In genomic region chr12:52951126-52951525, GRCh38 we compare ENCODE assay signal across 17 cellular contexts. TPM values are rescaled to one million over a fixed set of nuclear protein-coding genes. Genes with fewer than 3 reads are reported as not detected.
A peak's percentile ranks its signal among the peaks of the same experiment; 100 is the strongest.
DNase-seq lines count a peak whose midpoint lies in the region; ATAC-seq and TF ChIP-seq lines count a peak whose summit lies in the region.
"Had no signal": no experiment of that assay in that cellular context is flagged by ENCODE, and none has a peak within 500 bp of the region (broad histone marks: within the 10 kb centered on the region; RNA-seq: fewer than 3 reads in every experiment).

No MANE protein-coding gene starts in this region.

- no TSS peak for BruUV-seq in HCT116 (replicated peaks; lab: Mats Ljungman, UMichigan)

- H3K27me3 ChIP-seq in HCT116 (ENCODE audit: insufficient read depth, low read length) (no peaks in the 10 kb centered on the region), iPS-20b (ENCODE audit: insufficient read depth, low read length) (no peaks in the 10 kb centered on the region), rectal smooth muscle tissue (ENCODE audit: control insufficient read depth, insufficient read depth, low read length) (no peaks in the 10 kb centered on the region), MG63 (no peaks in the 10 kb centered on the region)

- RAD21 ChIA-PET in HCT116 (lab: Charles Lee; ENCODE audit: low non-redundant PET in 1 of 2, low total read pairs in 2 of 2, uncharacterized antibody in 2 of 2, unreplicated experiment in 2 of 2): interaction anchor here (0.9 to 2.2 kb wide), 4 partner anchors 14 to 55 kb away, joined by 3 to 8 read pairs (median 4); partner anchors contain the start of gene KRT8 (in 2 of the 2)

- no peaks in the 10 kb centered on the region for H3K9me2 ChIP-seq in HCT116 (ENCODE audit: insufficient read depth)

- TF ChIP-seq CTCF in HCT116 (IDR thresholded peaks at IDR 0.05 in 2 of 3, conservative IDR thresholded peaks at IDR 0.05 in 1 of 3; ENCODE audit: borderline replicate concordance in 1 of 3, insufficient read depth in 1 of 3, low read depth in 2 of 3, low read length in 2 of 3) (no peak), astrocyte of the cerebellum (IDR thresholded peaks at IDR 0.05; ENCODE audit: low read depth, low read length, missing control alignments) (no peak)

- POLR2A ChIA-PET in HCT116 (lab: Charles Lee): interaction anchor here (0.9 to 13.7 kb wide), 10 partner anchors 9 to 644 kb away, joined by 3 to 379 read pairs (median 6); partner anchors contain the start of gene KRT8

- H3K27ac ChIP-seq in HCT116 (ENCODE audit: low read depth, low read length): peak overlapping the region; percentile 78
- H3K27ac ChIP-seq in iPS-20b (ENCODE audit: low read length): no peak overlapping the region
- no peak overlapping the region for H3K27ac ChIP-seq in rectal smooth muscle tissue (ENCODE audit: low read depth, low read length)
- H3K27ac ChIP-seq: KMS-11 had no signal

- TF ChIP-seq RAD21 in HCT116 (IDR thresholded peaks at IDR 0.05; ENCODE audit: low read depth): no peak

- intact Hi-C loops in HCT116 (cut with micrococcal nuclease): no loop called here

- TF ChIP-seq POLR2A in HCT116 (IDR thresholded peaks at IDR 0.05; ENCODE audit: borderline replicate concordance, extremely low read depth, insufficient read depth, insufficient read length): no peak

- H3K9ac ChIP-seq in HCT116 (ENCODE audit: low read length) (peak overlapping the region; percentile 94), iPS-20b (ENCODE audit: low read depth, low read length) (no peak overlapping the region), rectal smooth muscle tissue (ENCODE audit: low read length) (no peak overlapping the region)
- H3K9ac ChIP-seq: KMS-11 had no signal

- no peak overlapping the region for H2AFZ ChIP-seq in HCT116 (ENCODE audit: low read depth, low read length, poor library complexity, severe bottlenecking)

- peaks cover 61% of the 10 kb centered on the region for H3K79me2 ChIP-seq in HCT116 (ENCODE audit: insufficient read depth, low read length)

- peaks cover 14% of the 10 kb centered on the region; the same call in 1 of the 2 replicates for H4K20me1 ChIP-seq in HCT116 (ENCODE audit: insufficient read depth)

- CTCF ChIA-PET in HCT116 (lab: Charles Lee): interaction anchor here (1.5 to 2.0 kb wide), 6 partner anchors 24 to 66 kb away, joined by 3 to 11 read pairs (median 8); partner anchors contain the start of gene KRT8

- H3K9me3 ChIP-seq in HCT116 (ENCODE audit: control insufficient read depth in 1 of 2, insufficient read depth in 1 of 2, low read depth in 1 of 2, low read length in 2 of 2): no peaks in the 10 kb centered on the region
- H3K9me3 ChIP-seq in iPS-20b (ENCODE audit: insufficient read depth, low read depth, low read length): no peaks in the 10 kb centered on the region
- no peaks in the 10 kb centered on the region for H3K9me3 ChIP-seq in MG63

- DNase-seq in HCT116 (ENCODE audit: low read depth, low spot score): no peak
- DNase-seq in astrocyte of the cerebellum (ENCODE audit: low read depth): no peak
- no peak for DNase-seq in dermis blood vessel endothelial cell
- DNase-seq in MG63: no peak
- DNase-seq in RKO (ENCODE audit: low spot score): no peak
- no peak for DNase-seq in G401 (ENCODE audit: low spot score)
- DNase-seq: activated CD4-positive, CD25-positive, alpha-beta regulatory T cell treated with anti-CD3 and anti-CD28 coated beads, Interleukin-2, amount 50 U/mL, for 72 hours; activated naive CD8-positive, alpha-beta T cell treated with anti-CD3 and anti-CD28 coated beads for 36 hours; GOT3; NCI-H146; NCI-H446 treated with DMSO at 0.1 percent for 48 hours; occipital lobe; T-cell had no signal

- in situ Hi-C loops in astrocyte of the cerebellum (cut with HindIII; ENCODE audit: low sequenced_read_pairs): no loop called here
- in situ Hi-C loops in G401 (cut with HindIII; ENCODE audit: low sequenced_read_pairs): no loop called here

- peak overlapping the region; percentile 86 for H3K4me2 ChIP-seq in HCT116 (ENCODE audit: low read length)
- H3K4me2 ChIP-seq: KMS-11 had no signal

- peak overlapping the region; percentile 72 to 96 for H3K4me3 ChIP-seq in HCT116 (replicated peaks in 1 of 2; ENCODE audit: low read depth in 1 of 2, low read length in 2 of 2)
- peak overlapping the region; percentile 77 for H3K4me3 ChIP-seq in astrocyte of the cerebellum (ENCODE audit: low read depth, low read length)
- peak overlapping the region; percentile 97 for H3K4me3 ChIP-seq in iPS-20b (ENCODE audit: low read length)
- peak overlapping the region; percentile 72 for H3K4me3 ChIP-seq in rectal smooth muscle tissue (ENCODE audit: low read length)
- H3K4me3 ChIP-seq in MG63: no peak overlapping the region

- no peak for ATAC-seq in HCT116
- ATAC-seq: T-cell had no signal

- H3K36me3 ChIP-seq in HCT116 (ENCODE audit: control insufficient read depth in 1 of 2, insufficient read depth in 2 of 2, low read length in 2 of 2) (peaks cover 16 to 30% of the 10 kb centered on the region in 2 experiments; a peak in 3 of 4 replicates), iPS-20b (ENCODE audit: insufficient read depth, low read depth, low read length) (peaks cover 39% of the 10 kb centered on the region), rectal smooth muscle tissue (ENCODE audit: control insufficient read depth, insufficient read depth, low read length) (no peaks in the 10 kb centered on the region), MG63 (peaks cover 36% of the 10 kb centered on the region)

- H3K4me1 ChIP-seq in HCT116 (ENCODE audit: control insufficient read depth in 1 of 2, insufficient read depth in 2 of 2, low read length in 2 of 2) (peaks cover 59 to 79% of the 10 kb centered on the region in 2 experiments), iPS-20b (ENCODE audit: insufficient read depth, low read length) (peaks cover 23% of the 10 kb centered on the region), rectal smooth muscle tissue (ENCODE audit: control insufficient read depth, insufficient read depth, low read length) (no peaks in the 10 kb centered on the region)

TF ChIP-seq in HCT116, 20 proteins besides CTCF, POLR2A, EP300 and RAD21:
- TF ChIP-seq POLR2AphosphoS5 (IDR thresholded peaks at IDR 0.05; ENCODE audit: low read depth, low read length): peak; percentile 40
- TF ChIP-seq ZFX (IDR thresholded peaks at IDR 0.05): no peak

RNA-seq across cellular contexts. Expression of gene KRT18, which starts 2.2 kb away (rescaled TPM):
- total RNA-seq in HCT116 (2021; ENCODE audit: unreplicated experiment): 1,229 TPM
- polyA plus RNA-seq in HCT116 (2012): 1,596 and 1,648 TPM in 2 replicates
- total RNA-seq in dermis blood vessel endothelial cell: 257 and 322 TPM in 2 replicates
- total RNA-seq in MG63 (2014; rRNA removed; shearing (Covaris generic); ENCODE audit: low replicate concordance): 104 and 136 TPM in 2 replicates
- 843 and 873 TPM in 2 replicates for total RNA-seq in G401 (2014; rRNA removed; shearing (Covaris generic))
- total RNA-seq: OCI-LY7 had no signal

RNA-seq across cellular contexts. Expression of gene KRT8, which starts 46.2 kb away (rescaled TPM):
- total RNA-seq in HCT116 (2021; ENCODE audit: unreplicated experiment): 1,655 TPM
- 1,805 and 2,066 TPM in 2 replicates for polyA plus RNA-seq in HCT116 (2012)
- 9.5 and 11.9 TPM in 2 replicates for total RNA-seq in dermis blood vessel endothelial cell
- 39.2 and 44.4 TPM in 2 replicates for total RNA-seq in MG63 (2014; rRNA removed; shearing (Covaris generic); ENCODE audit: low replicate concordance)
- 3,912 and 3,929 TPM in 2 replicates for total RNA-seq in G401 (2014; rRNA removed; shearing (Covaris generic))
- total RNA-seq: occipital lobe had no signal

RNA-seq across cellular contexts. Expression of gene EIF4B, which starts 55.1 kb away (rescaled TPM):
- total RNA-seq in HCT116 (2021; ENCODE audit: unreplicated experiment) (809 TPM), dermis blood vessel endothelial cell (1,240 and 1,351 TPM in 2 replicates)
- polyA plus RNA-seq in HCT116 (2012): 589 and 640 TPM in 2 replicates
- total RNA-seq in MG63 (2014; rRNA removed; shearing (Covaris generic); ENCODE audit: low replicate concordance): 684 and 692 TPM in 2 replicates
- total RNA-seq in G401 (2014; rRNA removed; shearing (Covaris generic)): 1,115 and 1,229 TPM in 2 replicates

Comparison
In these comparisons a context has a peak if more than half of its experiments do, and no peak if none do; other contexts are left out.
1. RNA of gene KRT8, which starts 46.2 kb away (total RNA-seq): 3,912 to 3,929 TPM in G401 and 1,655 TPM in HCT116 (single experiment); 39.2 to 44.4 TPM in MG63 and 9.5 to 11.9 TPM in dermis blood vessel endothelial cell; every median in the first group is over 10 times any median in the second.